20 cellular contexts compared by ENCODE assay signal in the genomic region with DNA sequence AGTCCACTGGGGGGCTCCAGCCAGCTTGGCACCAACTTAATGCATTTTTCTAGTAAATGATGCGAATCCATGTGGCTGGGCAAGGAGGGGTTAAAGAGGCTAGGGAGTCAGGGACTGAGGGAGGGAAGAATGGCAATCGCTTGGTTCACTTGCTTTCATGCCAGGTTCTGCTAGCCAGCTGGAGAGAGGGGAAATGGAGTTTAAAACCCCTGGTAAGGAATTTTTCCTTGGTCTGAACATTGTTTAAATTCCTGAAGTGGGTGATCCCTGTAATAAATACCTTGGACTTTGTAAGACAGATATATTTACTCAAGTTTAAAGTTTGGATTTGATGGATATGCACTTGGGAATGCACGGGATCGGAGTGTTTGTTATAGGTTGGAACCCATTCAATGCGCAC. TPM values are rescaled to one million over a fixed set of nuclear protein-coding genes. Genes with fewer than 3 reads are reported as not detected.
DNase-seq lines count a peak whose midpoint lies in the region; ATAC-seq, FAIRE-seq and TF ChIP-seq lines count a peak whose summit lies in the region.
"Had no signal": no experiment of that assay in that cellular context is flagged by ENCODE, and none has a peak within 500 bp of the region (broad histone marks: within the 10 kb centered on the region; RNA-seq: fewer than 3 reads in every experiment).

No MANE protein-coding gene starts in this region.

- CTCF ChIA-PET in A549 (lab: Yijun Ruan, JAX) = interaction anchor here (0.6 kb wide), 1 partner anchor 24 kb away, joined by 3 read pairs; no protein-coding TSS in a partner anchor

- no peaks in the 10 kb centered on the region for H3K9me3 ChIP-seq in A549
- H3K9me3 ChIP-seq: upper lobe of left lung had no signal

- H3K4me3 ChIP-seq in A549 = no peak overlapping the region
- H3K4me3 ChIP-seq: upper lobe of left lung had no signal

- no peak for TF ChIP-seq CTCF in A549 (IDR thresholded peaks at IDR 0.05)

- no peak for TF ChIP-seq EP300 in A549 (IDR thresholded peaks at IDR 0.05)

- no peak for FAIRE-seq in A549 (lab: Jason Lieb, UNC)
- FAIRE-seq: A204.1, bronchial epithelial cell had no signal

- no peak overlapping the region for H3K27ac ChIP-seq in A549
- H3K27ac ChIP-seq: epithelial cell of prostate, upper lobe of left lung had no signal

- WGBS in A549 (ENCODE audit: missing lambda C conversion rate) = 18% methylated on average over 5 of the region's 5 CpGs

- ATAC-seq in A549 = peak in 1 of 2 experiments; percentile 30; a peak in 1 of 6 replicates
- ATAC-seq in sciatic nerve = no peak
- ATAC-seq in HG02938 (IDR thresholded peaks at IDR 0.05; ENCODE audit: unreplicated experiment) = no peak
- ATAC-seq: naive thymus-derived CD4-positive, alpha-beta T cell; stimulated activated naive CD8-positive, alpha-beta T cell treated with anti-CD3 and anti-CD28 coated beads, Interleukin-15, Interleukin-2, amounts not matched to agents 100 U/mL and 50 U/mL, for 24 hours had no signal

- H3K4me2 ChIP-seq in A549 = 0 out of 3 replicates have a peak overlapping the region, but pooled peaks have one; percentile 2

- POLR2A ChIA-PET in A549 (lab: Yijun Ruan, JAX) = no interaction called here

- TF ChIP-seq POLR2A in A549 (IDR thresholded peaks at IDR 0.05; ENCODE audit: low read length) = no peak

- peaks cover 3% of the 10 kb centered on the region; the same call in 1 of the 3 replicates for H3K4me1 ChIP-seq in A549
- H3K4me1 ChIP-seq: upper lobe of left lung had no signal

- no peak for TF ChIP-seq RAD21 in A549 (conservative IDR thresholded peaks at IDR 0.05 in 1 of 2, IDR thresholded peaks at IDR 0.05 in 1 of 2)

- DNase-seq in A549 (ENCODE audit: low read depth in 1 of 2, low spot score in 1 of 2) (no peak), HCEC 1CT (peak; percentile 55), SW480 (ENCODE audit: low spot score) (peak; percentile 10), left kidney (ENCODE audit: low read depth, low spot score) (peak; percentile 77), T1000 (lab: John Stamatoyannopoulos, UW) (no peak), sciatic nerve (ENCODE audit: low spot score) (no peak), NOMO-1 treated with dmso at 0.1 percent for 144 hours (lab: John Stamatoyannopoulos, UW; ENCODE audit: unreplicated experiment) (no peak)
- DNase-seq: activated CD4-positive, alpha-beta T cell treated with anti-CD3 and anti-CD28 coated beads, Interleukin-2, amount 50 U/mL, for 1 hour; CD4-positive, alpha-beta memory T cell; DMS79 treated with DMSO at 0.1 percent for 48 hours; MV-4-11; naive thymus-derived CD4-positive, alpha-beta T cell; NCI-H526 treated with DMSO at 0.1 percent for 48 hours; stimulated activated naive CD8-positive, alpha-beta T cell treated with anti-CD3 and anti-CD28 coated beads, Interleukin-15, Interleukin-2, amounts not matched to agents 100 U/mL and 50 U/mL, for 24 hours; upper lobe of left lung had no signal

- intact Hi-C loops in sciatic nerve (cut with DNase I) = no loop called here

TF ChIP-seq in A549, 52 proteins besides CTCF, POLR2A, EP300 and RAD21:
- no peak for TF ChIP-seq ESRRA (IDR thresholded peaks at IDR 0.05; ENCODE audit: borderline replicate concordance, low read length)
- TF ChIP-seq, protein P1, sequence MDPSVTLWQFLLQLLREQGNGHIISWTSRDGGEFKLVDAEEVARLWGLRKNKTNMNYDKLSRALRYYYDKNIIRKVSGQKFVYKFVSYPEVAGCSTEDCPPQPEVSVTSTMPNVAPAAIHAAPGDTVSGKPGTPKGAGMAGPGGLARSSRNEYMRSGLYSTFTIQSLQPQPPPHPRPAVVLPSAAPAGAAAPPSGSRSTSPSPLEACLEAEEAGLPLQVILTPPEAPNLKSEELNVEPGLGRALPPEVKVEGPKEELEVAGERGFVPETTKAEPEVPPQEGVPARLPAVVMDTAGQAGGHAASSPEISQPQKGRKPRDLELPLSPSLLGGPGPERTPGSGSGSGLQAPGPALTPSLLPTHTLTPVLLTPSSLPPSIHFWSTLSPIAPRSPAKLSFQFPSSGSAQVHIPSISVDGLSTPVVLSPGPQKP (IDR thresholded peaks at IDR 0.05; ENCODE audit: low read depth, low read length) = no peak
- no peak for TF ChIP-seq FOSB (CRISPR knock-in tag; IDR thresholded peaks at IDR 0.05)
- no peak for TF ChIP-seq CBX2 (IDR thresholded peaks at IDR 0.05; ENCODE audit: borderline replicate concordance, low read depth)
- no peak for TF ChIP-seq MYC (IDR thresholded peaks at IDR 0.05; ENCODE audit: borderline replicate concordance, low read length)
- TF ChIP-seq NFE2L2 (conservative IDR thresholded peaks at IDR 0.05; ENCODE audit: low read length) = no peak
- TF ChIP-seq, protein P2, sequence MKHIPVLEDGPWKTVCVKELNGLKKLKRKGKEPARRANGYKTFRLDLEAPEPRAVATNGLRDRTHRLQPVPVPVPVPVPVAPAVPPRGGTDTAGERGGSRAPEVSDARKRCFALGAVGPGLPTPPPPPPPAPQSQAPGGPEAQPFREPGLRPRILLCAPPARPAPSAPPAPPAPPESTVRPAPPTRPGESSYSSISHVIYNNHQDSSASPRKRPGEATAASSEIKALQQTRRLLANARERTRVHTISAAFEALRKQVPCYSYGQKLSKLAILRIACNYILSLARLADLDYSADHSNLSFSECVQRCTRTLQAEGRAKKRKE (CRISPR knock-in tag; IDR thresholded peaks at IDR 0.05; ENCODE audit: low read depth) = no peak
- TF ChIP-seq TP53 (CRISPR knock-in tag; IDR thresholded peaks at IDR 0.05) = no peak
- TF ChIP-seq NPAS2 (CRISPR knock-in tag; IDR thresholded peaks at IDR 0.05; ENCODE audit: borderline replicate concordance) = no peak
- TF ChIP-seq CEBPB (IDR thresholded peaks at IDR 0.05) = no peak
- no peak for TF ChIP-seq JUN (IDR thresholded peaks at IDR 0.05)
- TF ChIP-seq SMC3 (IDR thresholded peaks at IDR 0.05) = no peak
- no peak for TF ChIP-seq NR3C1 (IDR thresholded peaks at IDR 0.05)
- TF ChIP-seq, protein P3, sequence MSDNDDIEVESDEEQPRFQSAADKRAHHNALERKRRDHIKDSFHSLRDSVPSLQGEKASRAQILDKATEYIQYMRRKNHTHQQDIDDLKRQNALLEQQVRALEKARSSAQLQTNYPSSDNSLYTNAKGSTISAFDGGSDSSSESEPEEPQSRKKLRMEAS (IDR thresholded peaks at IDR 0.05) = no peak
- no peak for TF ChIP-seq ZNF302 (CRISPR knock-in tag; IDR thresholded peaks at IDR 0.05)
- TF ChIP-seq RFX5 (IDR thresholded peaks at IDR 0.05) = no peak
- TF ChIP-seq, protein P4, sequence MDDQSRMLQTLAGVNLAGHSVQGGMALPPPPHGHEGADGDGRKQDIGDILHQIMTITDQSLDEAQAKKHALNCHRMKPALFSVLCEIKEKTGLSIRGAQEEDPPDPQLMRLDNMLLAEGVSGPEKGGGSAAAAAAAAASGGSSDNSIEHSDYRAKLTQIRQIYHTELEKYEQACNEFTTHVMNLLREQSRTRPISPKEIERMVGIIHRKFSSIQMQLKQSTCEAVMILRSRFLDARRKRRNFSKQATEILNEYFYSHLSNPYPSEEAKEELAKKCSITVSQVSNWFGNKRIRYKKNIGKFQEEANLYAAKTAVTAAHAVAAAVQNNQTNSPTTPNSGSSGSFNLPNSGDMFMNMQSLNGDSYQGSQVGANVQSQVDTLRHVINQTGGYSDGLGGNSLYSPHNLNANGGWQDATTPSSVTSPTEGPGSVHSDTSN (IDR thresholded peaks at IDR 0.05) = no peak
- no peak for TF ChIP-seq RARB (CRISPR knock-in tag; IDR thresholded peaks at IDR 0.05)

RNA-seq across cellular contexts. Expression of a gene that starts 22.8 kb away (rescaled TPM):
- 0.21 and 0.37 TPM in 2 replicates for polyA plus RNA-seq in A549 (2011; rRNA removed)
- polyA plus RNA-seq in A549 (2012; cell fraction: cytosol; rRNA removed) = not detected in 2 replicates
- polyA plus RNA-seq in A549 (2012; cell fraction: nucleus; rRNA removed) = 0.01 TPM in 1 of 2 replicates, not detected in the other
- polyA plus RNA-seq in A549 (2017; fragmentation: RNase III; extraction: RNeasy Plus Mini Kit Qiagen cat#74134 plus additional on column Dnase treatment) = not detected in 3 replicates
- polyA minus RNA-seq in A549 (2011; rRNA and poly(A)+ RNA removed) = 0.70 and 0.73 TPM in 2 replicates
- 1.6 TPM for total RNA-seq in sciatic nerve
- total RNA-seq: CD4-positive, alpha-beta memory T cell; dermis microvascular lymphatic vessel endothelial cell; naive thymus-derived CD4-positive, alpha-beta T cell had no signal
- polyA plus RNA-seq: CD4-positive, alpha-beta memory T cell; naive thymus-derived CD4-positive, alpha-beta T cell had no signal

Comparison
In these comparisons a context has a peak if more than half of its experiments do, and no peak if none do; other contexts are left out.
1. DNase-seq: peak in HCEC 1CT (single experiment), SW480 (single experiment) and left kidney (single experiment); none in A549 (0 of 2), T1000 (single experiment), sciatic nerve (single experiment) and NOMO-1 treated with dmso at 0.1 percent for 144 hours (single experiment).